ENCODE assay signal across 12 cellular contexts in genomic region chr17:65564793-65565192, GRCh38. TPM values are rescaled to one million over a fixed set of nuclear protein-coding genes. Genes with fewer than 3 reads are reported as not detected.
DNase-seq lines count a peak whose midpoint lies in the region; ATAC-seq and TF ChIP-seq lines count a peak whose summit lies in the region.
"Had no signal": no experiment of that assay in that cellular context is flagged by ENCODE, and none has a peak within 500 bp of the region (broad histone marks: within the 10 kb centered on the region; RNA-seq: fewer than 3 reads in every experiment).

No MANE protein-coding gene starts in this region.

- no peaks in the 10 kb centered on the region for H4K20me1 ChIP-seq in H9 (ENCODE audit: control insufficient read depth, insufficient read depth, insufficient read length)

- H2AK5ac ChIP-seq in H9 (ENCODE audit: insufficient read length, low read length): no peak overlapping the region

- H2AFZ ChIP-seq in H9 (ENCODE audit: low read length) (no peak overlapping the region), parathyroid adenoma (peak overlapping the region; percentile 4)

- no peak overlapping the region for H3K14ac ChIP-seq in H9 (ENCODE audit: insufficient read depth, low read length)

- H3K4ac ChIP-seq in H9 (ENCODE audit: low read depth, low read length): no peak overlapping the region

- DNase-seq in H9 (no peak), NCI-H748 (lab: John Stamatoyannopoulos, UW; ENCODE audit: unreplicated experiment) (peak; percentile 80), fibroblast of the aortic adventitia (ENCODE audit: low read depth) (peak; percentile 56)
- no peak for DNase-seq in activated T-helper 2 cell treated with anti-CD3 and anti-CD28 coated beads, Interferon-gamma antibody, Interleukin-2, Interleukin-4, amounts not matched to agents 10 μg/mL and 5 μg/mL and 100 μg/mL, durations not matched to agents 14 hours and 24 hours and 36 hours (ENCODE audit: low spot score)
- no peak for DNase-seq in CD4-positive, alpha-beta memory T cell
- DNase-seq: activated CD4-positive, alpha-beta memory T cell treated with anti-CD3 and anti-CD28 coated beads, Interleukin-2, amount 10 ng/mL, durations not matched to agents 7 days and 5 days; mesenchymal stem cell; OCI-M1 had no signal

- H3K27me3 ChIP-seq in H9 (ENCODE audit: insufficient read depth, low read length): no peaks in the 10 kb centered on the region; the same call in 1 of the 2 replicates
- no peaks in the 10 kb centered on the region for H3K27me3 ChIP-seq in parathyroid adenoma (ENCODE audit: control insufficient read depth, insufficient read depth, low read length)
- H3K27me3 ChIP-seq in CD4-positive, alpha-beta memory T cell (ENCODE audit: insufficient read depth, low read length): no peaks in the 10 kb centered on the region

- no peak overlapping the region for H3K56ac ChIP-seq in H9 (ENCODE audit: insufficient read length, low read depth, low read length)

- peaks cover 3% of the 10 kb centered on the region for H3K23me2 ChIP-seq in H9 (ENCODE audit: insufficient read length, low read depth, low read length, poor library complexity, severe bottlenecking)

- H3K36me3 ChIP-seq in parathyroid adenoma (ENCODE audit: control insufficient read depth, insufficient read depth, low read length): no peaks in the 10 kb centered on the region
- H3K36me3 ChIP-seq in CD4-positive, alpha-beta memory T cell (ENCODE audit: insufficient read depth, low read length): no peaks in the 10 kb centered on the region

- H3K4me2 ChIP-seq in H9 (ENCODE audit: insufficient read depth, insufficient read length, low read length): no peak overlapping the region
- peak overlapping the region; percentile 58 for H3K4me2 ChIP-seq in parathyroid adenoma (ENCODE audit: low read length)

- CTCF ChIA-PET in CD4-positive, alpha-beta memory T cell (lab: Charles Lee; ENCODE audit: partially characterized antibody): no interaction called here

- no peaks in the 10 kb centered on the region for H3K9me3 Mint-ChIP-seq in H9
- no peaks in the 10 kb centered on the region for H3K9me3 Mint-ChIP-seq in activated T-helper 2 cell treated with anti-CD3 and anti-CD28 coated beads, Interferon-gamma antibody, Interleukin-2, Interleukin-4, amounts not matched to agents 10 μg/mL and 5 μg/mL and 100 μg/mL, durations not matched to agents 14 hours and 24 hours and 36 hours
- H3K9me3 Mint-ChIP-seq in CD4-positive, alpha-beta memory T cell: no peaks in the 10 kb centered on the region
- H3K9me3 Mint-ChIP-seq: activated CD4-positive, alpha-beta memory T cell treated with anti-CD3 and anti-CD28 coated beads, Interleukin-2, amount 10 ng/mL, durations not matched to agents 7 days and 5 days; dendritic cell treated with granulocyte-macrophage colony-stimulating factor and Interleukin-4, amounts not matched to agents 40 ng/mL and 50 ng/mL, for 4 days had no signal

- H3K4me1 Mint-ChIP-seq in H9: peaks cover 33 to 37% of the 10 kb centered on the region in 2 experiments
- H3K4me1 Mint-ChIP-seq in activated T-helper 2 cell treated with anti-CD3 and anti-CD28 coated beads, Interferon-gamma antibody, Interleukin-2, Interleukin-4, amounts not matched to agents 10 μg/mL and 5 μg/mL and 100 μg/mL, durations not matched to agents 14 hours and 24 hours and 36 hours (ENCODE audit: low read depth): peaks cover 17% of the 10 kb centered on the region
- peaks cover 7 to 26% (median 18%) of the 10 kb centered on the region in 4 donors for H3K4me1 Mint-ChIP-seq in CD4-positive, alpha-beta memory T cell

- peak overlapping the region; percentile 31 for H3K18ac ChIP-seq in H9 (ENCODE audit: insufficient read length, low read depth, low read length)

- no peak overlapping the region for H2BK120ac ChIP-seq in H9 (ENCODE audit: low read depth, low read length, poor library complexity, severe bottlenecking)

- no peak overlapping the region for H3K23ac ChIP-seq in H9 (ENCODE audit: insufficient read length, low read depth, low read length)

- H4K8ac ChIP-seq in H9 (replicated peaks; ENCODE audit: insufficient read length, low read depth, low read length): no peak overlapping the region

- no peak overlapping the region for H3K9ac ChIP-seq in H9 (ENCODE audit: extremely low read depth, insufficient read length, low read length)
- no peak overlapping the region for H3K9ac ChIP-seq in parathyroid adenoma

- H3K4me3 ChIP-seq in fibroblast of the aortic adventitia (ENCODE audit: low read depth, low read length) (no peak overlapping the region), parathyroid adenoma (ENCODE audit: low read depth, low read length) (peak overlapping the region; percentile 22)
- no peak overlapping the region for H3K4me3 ChIP-seq in CD4-positive, alpha-beta memory T cell (ENCODE audit: low read length in 2 of 2)

- H4K91ac ChIP-seq in H9 (ENCODE audit: insufficient read length, low read depth, low read length): no peak overlapping the region

- no peak overlapping the region for H3K27ac ChIP-seq in H9 (ENCODE audit: insufficient read length, low read depth, low read length)
- no peak overlapping the region for H3K27ac ChIP-seq in parathyroid adenoma
- no peak overlapping the region for H3K27ac ChIP-seq in CD4-positive, alpha-beta memory T cell (ENCODE audit: low read depth, low read length)

- H3K4me1 ChIP-seq in H9 (ENCODE audit: insufficient read depth, low read length) (no peaks in the 10 kb centered on the region), parathyroid adenoma (no peaks in the 10 kb centered on the region)
- H3K4me1 ChIP-seq in CD4-positive, alpha-beta memory T cell (ENCODE audit: insufficient read depth, low read length): peaks cover 18% of the 10 kb centered on the region

- intact Hi-C loops in activated T-helper 2 cell treated with anti-CD3 and anti-CD28 coated beads, Interferon-gamma antibody, Interleukin-2, Interleukin-4, amounts not matched to agents 10 μg/mL and 5 μg/mL and 100 μg/mL, durations not matched to agents 14 hours and 24 hours and 36 hours (cut with micrococcal nuclease): no loop called here
- intact Hi-C loops in CD4-positive, alpha-beta memory T cell (cut with micrococcal nuclease): no loop called here

- no peak overlapping the region for H2BK5ac ChIP-seq in H9 (ENCODE audit: insufficient read length, low read length)

- H3K4me3 Mint-ChIP-seq in H9: no peak overlapping the region
- no peak overlapping the region for H3K4me3 Mint-ChIP-seq in activated T-helper 2 cell treated with anti-CD3 and anti-CD28 coated beads, Interferon-gamma antibody, Interleukin-2, Interleukin-4, amounts not matched to agents 10 μg/mL and 5 μg/mL and 100 μg/mL, durations not matched to agents 14 hours and 24 hours and 36 hours (ENCODE audit: low read depth)
- no peak overlapping the region for H3K4me3 Mint-ChIP-seq in CD4-positive, alpha-beta memory T cell
- H3K4me3 Mint-ChIP-seq: activated CD4-positive, alpha-beta memory T cell treated with anti-CD3 and anti-CD28 coated beads, Interleukin-2, amount 10 ng/mL, durations not matched to agents 7 days and 5 days; dendritic cell treated with granulocyte-macrophage colony-stimulating factor and Interleukin-4, amounts not matched to agents 40 ng/mL and 50 ng/mL, for 4 days had no signal

- H4K5ac ChIP-seq in H9 (ENCODE audit: insufficient read length, low read depth, low read length): no peak overlapping the region

- ATAC-seq in GM21423 (IDR thresholded peaks at IDR 0.05; ENCODE audit: unreplicated experiment) (no peak), GM19452 (IDR thresholded peaks at IDR 0.05; ENCODE audit: unreplicated experiment) (no peak)

- TF ChIP-seq CTCF in H9 (conservative IDR thresholded peaks at IDR 0.05) (no peak), fibroblast of the aortic adventitia (IDR thresholded peaks at IDR 0.05; ENCODE audit: insufficient read depth, low read length) (no peak), parathyroid adenoma (IDR thresholded peaks at IDR 0.05) (no peak)

- no peak overlapping the region for H2BK15ac ChIP-seq in H9 (ENCODE audit: low read depth, low read length)

- POLR2A ChIA-PET in CD4-positive, alpha-beta memory T cell (lab: Charles Lee; ENCODE audit: partially characterized antibody): no interaction called here

- H3K27ac Mint-ChIP-seq in H9: 0 out of 7 replicates have a peak overlapping the region, but pooled peaks of 1 of the 3 experiments have one; percentile 24
- H3K27ac Mint-ChIP-seq in activated T-helper 2 cell treated with anti-CD3 and anti-CD28 coated beads, Interferon-gamma antibody, Interleukin-2, Interleukin-4, amounts not matched to agents 10 μg/mL and 5 μg/mL and 100 μg/mL, durations not matched to agents 14 hours and 24 hours and 36 hours: no peak overlapping the region
- H3K27ac Mint-ChIP-seq in CD4-positive, alpha-beta memory T cell: no peak overlapping the region
- H3K27ac Mint-ChIP-seq: activated CD4-positive, alpha-beta memory T cell treated with anti-CD3 and anti-CD28 coated beads, Interleukin-2, amount 10 ng/mL, durations not matched to agents 7 days and 5 days; dendritic cell treated with granulocyte-macrophage colony-stimulating factor and Interleukin-4, amounts not matched to agents 40 ng/mL and 50 ng/mL, for 4 days had no signal

- no peak overlapping the region for H2BK12ac ChIP-seq in H9 (ENCODE audit: insufficient read length, low read depth, low read length)

- H2BK20ac ChIP-seq in H9 (ENCODE audit: low read depth, low read length, poor library complexity, severe bottlenecking): no peak overlapping the region

- H3K79me2 ChIP-seq in H9 (ENCODE audit: insufficient read depth, low read length) (peaks cover under 1% of the 10 kb centered on the region; the same call in 1 of the 2 replicates), parathyroid adenoma (no peaks in the 10 kb centered on the region)

- no peak overlapping the region for H3T11ph ChIP-seq in H9 (ENCODE audit: low read length)

- no CpG with 5 or more reads among the region's 8 CpGs for WGBS in H9 (ENCODE audit: extremely low coverage, insufficient read length, low lambda C conversion rate)

- H3K36me3 Mint-ChIP-seq in H9 (ENCODE audit: insufficient read depth in 1 of 3, low read depth in 3 of 3): no peaks in the 10 kb centered on the region
- no peaks in the 10 kb centered on the region for H3K36me3 Mint-ChIP-seq in activated T-helper 2 cell treated with anti-CD3 and anti-CD28 coated beads, Interferon-gamma antibody, Interleukin-2, Interleukin-4, amounts not matched to agents 10 μg/mL and 5 μg/mL and 100 μg/mL, durations not matched to agents 14 hours and 24 hours and 36 hours (ENCODE audit: low read depth)
- peaks cover 0 to 3% of the 10 kb centered on the region in 2 donors for H3K36me3 Mint-ChIP-seq in CD4-positive, alpha-beta memory T cell

- H3K27me3 Mint-ChIP-seq in H9 (ENCODE audit: low read depth): peaks cover 34% of the 10 kb centered on the region
- peaks cover 4% of the 10 kb centered on the region for H3K27me3 Mint-ChIP-seq in activated T-helper 2 cell treated with anti-CD3 and anti-CD28 coated beads, Interferon-gamma antibody, Interleukin-2, Interleukin-4, amounts not matched to agents 10 μg/mL and 5 μg/mL and 100 μg/mL, durations not matched to agents 14 hours and 24 hours and 36 hours (ENCODE audit: low read depth)
- H3K27me3 Mint-ChIP-seq in CD4-positive, alpha-beta memory T cell: peaks cover 2 to 3% of the 10 kb centered on the region in 2 donors

- no peaks in the 10 kb centered on the region for H3K79me1 ChIP-seq in H9 (ENCODE audit: insufficient read depth, low read depth, low read length, poor library complexity, severe bottlenecking)

- H3K9me3 ChIP-seq in H9 (ENCODE audit: control insufficient read depth, low read depth, low read length) (no peaks in the 10 kb centered on the region), parathyroid adenoma (ENCODE audit: control insufficient read depth, low read length) (no peaks in the 10 kb centered on the region)
- no peaks in the 10 kb centered on the region for H3K9me3 ChIP-seq in CD4-positive, alpha-beta memory T cell (ENCODE audit: control insufficient read depth in 1 of 2, low read length in 2 of 2)

RNA-seq across cellular contexts. Expression of gene AXIN2, which starts 3.3 kb away (rescaled TPM):
- total RNA-seq in H9 (2021): 35.0 and 35.6 TPM in 2 replicates
- total RNA-seq in fibroblast of the aortic adventitia (ENCODE audit: low replicate concordance): 8.0 and 11.1 TPM in 2 replicates
- 6.8 and 7.4 TPM in 2 replicates for total RNA-seq in activated T-helper 2 cell treated with anti-CD3 and anti-CD28 coated beads, Interferon-gamma antibody, Interleukin-2, Interleukin-4, amounts not matched to agents 10 μg/mL and 5 μg/mL and 100 μg/mL, durations not matched to agents 14 hours and 24 hours and 36 hours
- total RNA-seq in CD4-positive, alpha-beta memory T cell: 10 to 100 TPM; 30.1 to 30.3 TPM
- polyA plus RNA-seq in CD4-positive, alpha-beta memory T cell: 10 to 100 TPM in 1 of 2 donors, 1 to 10 TPM in 1; 3.4 to 11.8 TPM

Comparison
In these comparisons a context has a peak if more than half of its experiments do, and no peak if none do; other contexts are left out.
1. DNase-seq: peak in NCI-H748 (single experiment) and fibroblast of the aortic adventitia (single experiment); none in H9 (single experiment), activated T-helper 2 cell treated with anti-CD3 and anti-CD28 coated beads, Interferon-gamma antibody, Interleukin-2, Interleukin-4, amounts not matched to agents 10 μg/mL and 5 μg/mL and 100 μg/mL, durations not matched to agents 14 hours and 24 hours and 36 hours (single experiment) and CD4-positive, alpha-beta memory T cell (0 of 5).